Comparison of ENCODE assay signal across 8 cellular contexts in the genomic region with DNA sequence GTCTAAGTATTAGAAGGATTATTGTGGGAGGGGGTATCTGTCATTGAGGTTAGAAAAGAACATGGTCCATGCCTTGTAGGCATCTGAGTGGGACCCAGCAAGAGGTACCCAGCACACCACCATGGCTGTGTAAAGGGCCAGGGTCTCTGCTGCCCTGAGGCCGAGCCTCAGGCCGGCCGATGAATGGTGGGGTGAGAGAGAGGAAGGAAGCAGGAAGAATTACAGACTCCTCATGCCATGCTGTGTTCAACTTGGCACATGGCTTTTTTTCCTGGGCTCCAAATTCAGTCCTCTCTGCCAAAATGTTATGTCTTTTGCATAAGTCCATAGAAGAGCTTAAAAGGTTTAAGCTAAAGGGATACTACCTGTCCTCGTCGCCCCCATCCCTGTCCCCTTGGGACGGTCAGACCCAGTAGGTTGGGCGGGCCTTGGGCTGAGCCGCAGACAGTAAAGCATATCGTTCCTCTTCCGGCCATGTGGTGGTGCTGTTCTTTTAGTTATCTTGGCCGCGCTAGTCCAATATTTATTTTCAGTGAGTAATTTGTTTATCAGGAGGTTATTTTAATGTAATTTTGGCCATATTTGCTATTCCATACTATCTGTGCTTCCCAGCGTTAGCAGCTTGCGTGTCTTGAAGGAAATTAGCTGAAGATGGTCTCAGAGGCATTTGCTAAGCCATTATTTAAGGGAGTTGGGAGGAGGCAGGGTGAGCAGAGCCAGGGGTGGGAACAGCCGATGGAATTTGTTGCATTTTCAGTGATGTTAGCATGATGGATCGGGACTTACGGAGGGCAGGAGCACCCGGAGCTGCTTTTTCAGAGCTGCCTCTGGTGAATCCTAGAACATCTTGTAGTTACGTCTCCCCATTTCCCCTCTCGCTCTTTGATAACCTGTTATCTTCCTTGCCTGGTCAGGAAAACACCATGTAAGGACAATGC.
DNase-seq lines count a peak whose midpoint lies in the region; ATAC-seq and TF ChIP-seq lines count a peak whose summit lies in the region.

No MANE protein-coding gene starts in this region.

- H4K20me1 ChIP-seq in SK-N-SH (ENCODE audit: insufficient read depth), result no peaks in the 10 kb centered on the region

- H3K27ac Mint-ChIP-seq in natural killer cell, result no peak overlapping the region
- no peak overlapping the region for H3K27ac Mint-ChIP-seq in natural killer cell treated with Interleukin-12 subunit alpha and Interleukin-12 subunit beta and Interleukin-15 and Interleukin-18, amount 100 ng/mL, for 72 hours

- CTCF ChIA-PET in SK-N-SH (lab: Yijun Ruan, JAX), result interaction anchor here (0.6 to 3.6 kb wide), 42 partner anchors 8 to 1503 kb away, joined by 3 to 23 read pairs (median 3); a partner anchor contains a TSS

- no peak overlapping the region for H2AFZ ChIP-seq in SK-N-SH (ENCODE audit: low read depth)

- H3K27ac ChIP-seq in SK-N-SH (ENCODE audit: low read depth in 2 of 2, low read length in 1 of 2), result no peak overlapping the region
- no peak overlapping the region for H3K27ac ChIP-seq in left lung

- no peaks in the 10 kb centered on the region for H3K36me3 Mint-ChIP-seq in natural killer cell
- no peaks in the 10 kb centered on the region for H3K36me3 Mint-ChIP-seq in natural killer cell treated with Interleukin-12 subunit alpha and Interleukin-12 subunit beta and Interleukin-15 and Interleukin-18, amount 100 ng/mL, for 72 hours

- H3K4me1 ChIP-seq in SK-N-SH (ENCODE audit: control insufficient read depth in 1 of 2, insufficient read depth in 2 of 2, low read depth in 1 of 2, low read length in 1 of 2) (peaks cover 0 to 8% of the 10 kb centered on the region in 2 experiments; a peak in 1 of 4 replicates), left lung (no peaks in the 10 kb centered on the region)

- no peaks in the 10 kb centered on the region for H3K9me3 Mint-ChIP-seq in natural killer cell
- no peaks in the 10 kb centered on the region for H3K9me3 Mint-ChIP-seq in natural killer cell treated with Interleukin-12 subunit alpha and Interleukin-12 subunit beta and Interleukin-15 and Interleukin-18, amount 100 ng/mL, for 72 hours

- H3F3A ChIP-seq in SK-N-SH (replicated peaks; ENCODE audit: insufficient read depth), result no peaks in the 10 kb centered on the region

- H3K4me3 Mint-ChIP-seq in natural killer cell, result no peak overlapping the region
- no peak overlapping the region for H3K4me3 Mint-ChIP-seq in natural killer cell treated with Interleukin-12 subunit alpha and Interleukin-12 subunit beta and Interleukin-15 and Interleukin-18, amount 100 ng/mL, for 72 hours

- no peak for TF ChIP-seq EP300 in SK-N-SH (IDR thresholded peaks at IDR 0.05; ENCODE audit: borderline replicate concordance in 1 of 2, low read depth in 1 of 2, low read length in 1 of 2)

- DNase-seq in natural killer cell (no peak), HT1080 (ENCODE audit: low read depth) (peak; percentile 37), SK-N-SH (peak; percentile 65), T47D (ENCODE audit: low read depth in 1 of 2, low spot score in 1 of 2) (peak; percentile 21 to 50), left lung (no peak), stromal cell of bone marrow (ENCODE audit: low read depth) (peak; percentile 9), epidermal melanocyte (ENCODE audit: insufficient read length, low spot score) (no peak)
- DNase-seq in natural killer cell treated with Interleukin-12 subunit alpha and Interleukin-12 subunit beta and Interleukin-15 and Interleukin-18, amount 100 ng/mL, for 72 hours (ENCODE audit: low spot score), result no peak

- H3K4me2 ChIP-seq in SK-N-SH, result no peak overlapping the region

- in situ Hi-C loops in T47D (cut with HindIII; ENCODE audit: low pct_unique_long_range_greater_than_20kb, low sequenced_read_pairs), result no loop called here

- H3K27me3 ChIP-seq in SK-N-SH (ENCODE audit: insufficient read depth) (no peaks in the 10 kb centered on the region), left lung (peaks cover 0 to 9% of the 10 kb centered on the region in 2 donors)

- H3K9me2 ChIP-seq in SK-N-SH, result no peaks in the 10 kb centered on the region

- POLR2A ChIA-PET in SK-N-SH (lab: Yijun Ruan, JAX), result no interaction called here

- H3K9ac ChIP-seq in SK-N-SH, result no peak overlapping the region

- TF ChIP-seq CTCF in natural killer cell (IDR thresholded peaks at IDR 0.05) (peak; percentile 51), SK-N-SH (IDR thresholded peaks at IDR 0.05) (peak; percentile 69), left lung (IDR thresholded peaks at IDR 0.05) (peak in 1 of 2 donors; percentile 49)

- intact Hi-C loops in natural killer cell (cut with micrococcal nuclease), result loop anchor here (2.0 to 5.0 kb wide), 2 partner anchors 511 to 1375 kb away; no protein-coding TSS in a partner anchor
- intact Hi-C loops in left lung (cut with DNase I), result no loop called here

- peak in 1 of 3 donors; percentile 71 for ATAC-seq in natural killer cell
- ATAC-seq in natural killer cell treated with Interleukin-12 subunit alpha and Interleukin-12 subunit beta and Interleukin-15 and Interleukin-18, amount 100 ng/mL, for 72 hours, result no peak
- peak; percentile 87 for ATAC-seq in left lung

- H3K36me3 ChIP-seq in SK-N-SH (replicated peaks in 1 of 2; ENCODE audit: control insufficient read depth in 1 of 2, insufficient read depth in 2 of 2, low read length in 1 of 2) (no peaks in the 10 kb centered on the region), left lung (no peaks in the 10 kb centered on the region)

- H3K9me3 ChIP-seq in SK-N-SH (no peaks in the 10 kb centered on the region), left lung (no peaks in the 10 kb centered on the region)

- H3K4me1 Mint-ChIP-seq in natural killer cell, result peaks cover 5 to 12% of the 10 kb centered on the region in 2 donors
- H3K4me1 Mint-ChIP-seq in natural killer cell treated with Interleukin-12 subunit alpha and Interleukin-12 subunit beta and Interleukin-15 and Interleukin-18, amount 100 ng/mL, for 72 hours (ENCODE audit: low read depth in 2 of 2), result peaks cover 7 to 8% of the 10 kb centered on the region in 2 donors

- no peaks in the 10 kb centered on the region for H3K79me2 ChIP-seq in SK-N-SH (ENCODE audit: insufficient read depth)

- peaks cover 16 to 41% of the 10 kb centered on the region in 2 donors for H3K27me3 Mint-ChIP-seq in natural killer cell (ENCODE audit: low read depth in 2 of 2)
- H3K27me3 Mint-ChIP-seq in natural killer cell treated with Interleukin-12 subunit alpha and Interleukin-12 subunit beta and Interleukin-15 and Interleukin-18, amount 100 ng/mL, for 72 hours, result peaks cover 27 to 64% of the 10 kb centered on the region in 2 donors

- H3K4me3 ChIP-seq in SK-N-SH (ENCODE audit: low read depth in 2 of 2, low read length in 1 of 2), result peak overlapping the region in 1 of 2 experiments; percentile 22; a peak in 1 of 4 replicates
- H3K4me3 ChIP-seq in left lung, result no peak overlapping the region

- peak; percentile 84 for TF ChIP-seq RAD21 in SK-N-SH (IDR thresholded peaks at IDR 0.05; ENCODE audit: low read length)

- WGBS in SK-N-SH (ENCODE audit: low lambda C conversion rate), result 26% methylated on average over 20 of the region's 20 CpGs

TF ChIP-seq in SK-N-SH, 30 proteins besides CTCF, POLR2A, EP300 and RAD21:
- TF ChIP-seq SMC3 (IDR thresholded peaks at IDR 0.05; ENCODE audit: low read depth, low read length), result peak; percentile 70
- TF ChIP-seq SIN3A (IDR thresholded peaks at IDR 0.05; ENCODE audit: borderline replicate concordance, low read depth, low read length), result no peak

Comparison
In these comparisons a context has a peak if more than half of its experiments do, and no peak if none do; other contexts are left out.
1. DNase-seq: peak in HT1080 (single experiment), SK-N-SH (single experiment), T47D (2 of 2) and stromal cell of bone marrow (single experiment); none in natural killer cell (single experiment), natural killer cell treated with Interleukin-12 subunit alpha and Interleukin-12 subunit beta and Interleukin-15 and Interleukin-18, amount 100 ng/mL, for 72 hours (single experiment), left lung (0 of 2) and epidermal melanocyte (single experiment).